ENCODE assay signal across 19 cellular contexts in the genomic region with DNA sequence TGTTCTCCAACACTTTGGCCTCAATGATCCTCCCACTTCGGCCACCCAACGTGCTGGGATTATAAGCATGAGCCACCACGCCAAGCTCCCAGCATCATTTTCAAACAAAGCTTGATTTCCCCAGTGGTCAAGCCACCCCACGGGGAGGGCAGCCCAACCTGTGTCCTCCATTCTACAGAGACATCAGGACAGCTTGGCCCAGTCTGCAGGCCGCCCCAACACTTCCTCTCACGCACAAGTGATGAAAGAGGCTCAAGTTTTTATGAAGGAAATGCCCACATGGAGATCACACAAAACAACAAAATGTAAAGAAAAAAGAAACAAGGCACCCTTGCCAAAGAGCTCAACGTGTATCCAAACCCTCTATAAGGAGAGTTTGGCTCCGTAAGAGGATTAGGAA.
DNase-seq lines count a peak whose midpoint lies in the region; ATAC-seq and TF ChIP-seq lines count a peak whose summit lies in the region.
"Had no signal": no experiment of that assay in that cellular context is flagged by ENCODE, and none has a peak within 500 bp of the region (broad histone marks: within the 10 kb centered on the region; RNA-seq: fewer than 3 reads in every experiment).

No MANE protein-coding gene starts in this region.

- no peaks in the 10 kb centered on the region for H3K9me3 Mint-ChIP-seq in activated T-cell treated with anti-CD3 and anti-CD28 coated beads, Interleukin-2, amount 50 U/mL, for 72 hours
- peaks cover 2% of the 10 kb centered on the region for H3K9me3 Mint-ChIP-seq in activated CD8-positive, alpha-beta T cell treated with anti-CD3 and anti-CD28 coated beads for 36 hours
- H3K9me3 Mint-ChIP-seq: H9 had no signal

- H3K27ac ChIP-seq in lower lobe of right lung (no peak overlapping the region), thoracic aorta (peak overlapping the region; percentile 0 to 39)
- H3K27ac ChIP-seq: colonic mucosa, WERI-Rb-1 had no signal

- H3K36me3 ChIP-seq in lower lobe of right lung (no peaks in the 10 kb centered on the region), thoracic aorta (no peaks in the 10 kb centered on the region)
- H3K36me3 ChIP-seq: colonic mucosa, WERI-Rb-1 had no signal

- H3K27me3 Mint-ChIP-seq in activated T-cell treated with anti-CD3 and anti-CD28 coated beads, Interleukin-2, amount 50 U/mL, for 72 hours (ENCODE audit: low read depth) = no peaks in the 10 kb centered on the region
- H3K27me3 Mint-ChIP-seq in activated CD8-positive, alpha-beta T cell treated with anti-CD3 and anti-CD28 coated beads for 36 hours = no peaks in the 10 kb centered on the region

- CTCF ChIA-PET in activated CD8-positive, alpha-beta T cell treated with anti-CD3 and anti-CD28 coated beads for 36 hours (lab: Charles Lee) = interaction anchor here (2.1 kb wide), 1 partner anchor 11 kb away, joined by 10 read pairs; no protein-coding TSS in a partner anchor

- TF ChIP-seq CTCF in activated CD8-positive, alpha-beta T cell treated with anti-CD3 and anti-CD28 coated beads for 36 hours (IDR thresholded peaks at IDR 0.05) = no peak
- TF ChIP-seq CTCF in lower lobe of right lung (IDR thresholded peaks at IDR 0.05) = no peak
- no peak for TF ChIP-seq CTCF in thoracic aorta (IDR thresholded peaks at IDR 0.05)

- intact Hi-C loops in activated CD8-positive, alpha-beta T cell treated with anti-CD3 and anti-CD28 coated beads for 36 hours (cut with micrococcal nuclease) = no loop called here
- intact Hi-C loops in lower lobe of right lung (cut with DNase I) = no loop called here

- H3K4me3 ChIP-seq in lower lobe of right lung (no peak overlapping the region), thoracic aorta (no peak overlapping the region)
- H3K4me3 ChIP-seq: colonic mucosa had no signal

- H3K4me1 Mint-ChIP-seq in activated T-cell treated with anti-CD3 and anti-CD28 coated beads, Interleukin-2, amount 50 U/mL, for 72 hours (ENCODE audit: low read depth) = peaks cover 51% of the 10 kb centered on the region
- H3K4me1 Mint-ChIP-seq in activated CD8-positive, alpha-beta T cell treated with anti-CD3 and anti-CD28 coated beads for 36 hours (ENCODE audit: low read depth) = peaks cover 54% of the 10 kb centered on the region

- no peaks in the 10 kb centered on the region for H3K9me3 ChIP-seq in lower lobe of right lung
- H3K9me3 ChIP-seq in thoracic aorta = no peaks in the 10 kb centered on the region
- H3K9me3 ChIP-seq: colonic mucosa had no signal

- no peak for ATAC-seq in activated T-cell treated with anti-CD3 and anti-CD28 coated beads, Interleukin-2, amount 50 U/mL, for 72 hours (replicated peaks in 1 of 2)
- ATAC-seq in activated CD8-positive, alpha-beta T cell treated with anti-CD3 and anti-CD28 coated beads for 36 hours = no peak
- ATAC-seq in lower lobe of right lung (no peak), thoracic aorta (ENCODE audit: insufficient number of reproducible peaks, low FRiP score, low read depth) (no peak), HG03159 (IDR thresholded peaks at IDR 0.05; ENCODE audit: unreplicated experiment) (no peak)
- ATAC-seq: SK-N-SH treated with all-trans-retinoic acid at 6 μM for 48 hours had no signal

- POLR2A ChIA-PET in activated CD8-positive, alpha-beta T cell treated with anti-CD3 and anti-CD28 coated beads for 36 hours (lab: Charles Lee) = interaction anchor here (1.0 to 3.3 kb wide), 4 partner anchors 9 to 105 kb away, joined by 3 to 25 read pairs (median 4); no protein-coding TSS in a partner anchor

- peak overlapping the region in 1 of 2 donors; percentile 51 for H3K4me3 Mint-ChIP-seq in activated T-cell treated with anti-CD3 and anti-CD28 coated beads, Interleukin-2, amount 50 U/mL, for 72 hours
- no peak overlapping the region for H3K4me3 Mint-ChIP-seq in activated CD8-positive, alpha-beta T cell treated with anti-CD3 and anti-CD28 coated beads for 36 hours
- H3K4me3 Mint-ChIP-seq: H9 had no signal

- H3K27ac Mint-ChIP-seq in activated T-cell treated with anti-CD3 and anti-CD28 coated beads, Interleukin-2, amount 50 U/mL, for 72 hours = peak overlapping the region; percentile 90
- peak overlapping the region; percentile 82 for H3K27ac Mint-ChIP-seq in activated CD8-positive, alpha-beta T cell treated with anti-CD3 and anti-CD28 coated beads for 36 hours

- DNase-seq in activated T-cell treated with anti-CD3 and anti-CD28 coated beads, Interleukin-2, amount 50 U/mL, for 72 hours = no peak
- DNase-seq in activated T-cell treated with anti-CD3 and anti-CD28 coated beads, Interleukin-2, amount 50 U/mL, for 1 hour = no peak
- DNase-seq in activated CD8-positive, alpha-beta T cell treated with anti-CD3 and anti-CD28 coated beads for 36 hours = no peak
- DNase-seq in lower lobe of right lung (peak; percentile 58), thoracic aorta (ENCODE audit: low spot score) (no peak), SKM-1 (lab: John Stamatoyannopoulos, UW; ENCODE audit: unreplicated experiment) (no peak), NCI-H2196 treated with DMSO at 0.1 percent for 48 hours (lab: John Stamatoyannopoulos, UW; ENCODE audit: unreplicated experiment) (no peak)
- DNase-seq: activated CD8-positive, alpha-beta memory T cell treated with anti-CD3 and anti-CD28 coated beads, Interleukin-2, amount 50 U/mL, for 4 hours; amygdala; colonic mucosa; erythroblast; GDM1; H9; NCI-H2029 treated with DMSO at 0.1 percent for 48 hours; NCI-H526 treated with DMSO at 0.1 percent for 48 hours; stimulated activated CD4-positive, alpha-beta T cell treated with anti-CD3 and anti-CD28 coated beads, Interleukin-4, amount 100 ng/mL, for 24 hours; WERI-Rb-1 had no signal

- H3K4me1 ChIP-seq in lower lobe of right lung = peaks cover 57% of the 10 kb centered on the region
- peaks cover 14 to 39% of the 10 kb centered on the region in 2 donors for H3K4me1 ChIP-seq in thoracic aorta (ENCODE audit: control insufficient read depth in 1 of 2, low read depth in 2 of 2)

- no peaks in the 10 kb centered on the region for H3K36me3 Mint-ChIP-seq in activated T-cell treated with anti-CD3 and anti-CD28 coated beads, Interleukin-2, amount 50 U/mL, for 72 hours (ENCODE audit: insufficient read depth in 2 of 2)
- peaks cover 5% of the 10 kb centered on the region for H3K36me3 Mint-ChIP-seq in activated CD8-positive, alpha-beta T cell treated with anti-CD3 and anti-CD28 coated beads for 36 hours (ENCODE audit: low read depth)

- H3K27me3 ChIP-seq in lower lobe of right lung (ENCODE audit: low read depth) (no peaks in the 10 kb centered on the region), thoracic aorta (replicated peaks; ENCODE audit: insufficient read depth) (no peaks in the 10 kb centered on the region)
- H3K27me3 ChIP-seq: colonic mucosa had no signal
